Comparison of ENCODE assay signal across 8 cellular contexts in the genomic region with DNA sequence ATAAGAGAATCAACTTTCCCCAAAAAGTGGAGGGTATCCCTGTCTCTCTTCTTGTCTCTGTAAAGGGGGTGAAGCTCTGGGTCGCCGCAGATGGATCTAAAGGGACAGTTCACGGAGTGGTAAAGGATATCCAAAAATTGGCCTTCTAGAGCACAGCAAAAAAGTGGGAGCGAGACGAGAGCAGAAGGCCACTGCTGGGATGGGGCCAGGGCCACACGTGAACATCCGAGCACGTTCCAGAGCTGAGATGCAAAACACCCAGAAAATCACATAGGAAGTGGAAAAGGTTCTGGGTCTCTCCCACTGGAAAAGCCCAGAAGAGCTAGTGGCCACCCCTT. TPM values are rescaled to one million over a fixed set of nuclear protein-coding genes. Genes with fewer than 3 reads are reported as not detected.
DNase-seq lines count a peak whose midpoint lies in the region; ATAC-seq and TF ChIP-seq lines count a peak whose summit lies in the region.

No MANE protein-coding gene starts in this region.

- H3K4me3 Mint-ChIP-seq in CD4-positive, alpha-beta memory T cell, result peak overlapping the region; percentile 78 to 95 (median 86)

- H2AFZ ChIP-seq in osteoblast (ENCODE audit: low read length), result no peak overlapping the region

- intact Hi-C loops in CD4-positive, alpha-beta memory T cell (cut with micrococcal nuclease), result loop anchor here (2.0 to 10.0 kb wide), 3 partner anchors 419 to 969 kb away; a partner anchor contains a TSS

- H3K4me2 ChIP-seq in osteoblast (ENCODE audit: insufficient read depth, low read length), result peak overlapping the region; percentile 87

- H3K36me3 Mint-ChIP-seq in CD4-positive, alpha-beta memory T cell, result peaks cover 6 to 12% of the 10 kb centered on the region in 2 donors

- TF ChIP-seq CTCF in Peyer's patch (IDR thresholded peaks at IDR 0.05), result no peak
- no peak for TF ChIP-seq CTCF in osteoblast (IDR thresholded peaks at IDR 0.05; ENCODE audit: extremely low read depth, low read depth, low read length)

- H3K4me3 ChIP-seq in CD4-positive, alpha-beta memory T cell (ENCODE audit: low read length in 2 of 2), result peak overlapping the region; percentile 19 to 81
- H3K4me3 ChIP-seq in Peyer's patch (peak overlapping the region; percentile 87 to 99 (median 94)), esophagus (ENCODE audit: low read depth in 1 of 2, low read length in 2 of 2) (peak overlapping the region; percentile 58 to 72), osteoblast (ENCODE audit: insufficient read depth, low read length) (peak overlapping the region; percentile 95)

- H3K27me3 ChIP-seq in CD4-positive, alpha-beta memory T cell (ENCODE audit: insufficient read depth, low read length), result no peaks in the 10 kb centered on the region
- H3K27me3 ChIP-seq in Peyer's patch, result no peaks in the 10 kb centered on the region
- H3K27me3 ChIP-seq in esophagus (ENCODE audit: control insufficient read depth in 1 of 2, insufficient read depth in 2 of 2, low read length in 2 of 2), result no peaks in the 10 kb centered on the region
- H3K27me3 ChIP-seq in osteoblast (ENCODE audit: insufficient read depth, low read length), result no peaks in the 10 kb centered on the region

- H3K27ac Mint-ChIP-seq in CD4-positive, alpha-beta memory T cell, result peak overlapping the region; percentile 3 to 95 (median 91)

- no peaks in the 10 kb centered on the region for H3K27me3 Mint-ChIP-seq in CD4-positive, alpha-beta memory T cell

- no peaks in the 10 kb centered on the region for H3K9me3 ChIP-seq in CD4-positive, alpha-beta memory T cell (ENCODE audit: control insufficient read depth in 1 of 2, low read length in 2 of 2)
- H3K9me3 ChIP-seq in Peyer's patch (no peaks in the 10 kb centered on the region), esophagus (ENCODE audit: control insufficient read depth in 2 of 2, insufficient read depth in 1 of 2, low read depth in 1 of 2, low read length in 1 of 2) (no peaks in the 10 kb centered on the region), osteoblast (ENCODE audit: low read depth, low read length) (no peaks in the 10 kb centered on the region)

- POLR2A ChIA-PET in CD4-positive, alpha-beta memory T cell (lab: Charles Lee; ENCODE audit: partially characterized antibody), result interaction anchor here (0.6 to 4.0 kb wide), 9 partner anchors 10 to 395 kb away, joined by 3 to 22 read pairs (median 5); a partner anchor contains a TSS

- DNase-seq in CD4-positive, alpha-beta memory T cell, result no peak
- DNase-seq in Peyer's patch (no peak), osteoblast (ENCODE audit: insufficient read length, low spot score, missing footprints) (no peak), NCI-H2196 (lab: John Stamatoyannopoulos, UW; ENCODE audit: unreplicated experiment) (no peak), NCI-H146 treated with DMSO at 0.1 percent for 48 hours (lab: John Stamatoyannopoulos, UW; ENCODE audit: unreplicated experiment) (no peak)
- DNase-seq in stimulated activated CD4-positive, alpha-beta T cell treated with anti-CD3 and anti-CD28 coated beads, Interleukin-2, amount 100 ng/mL, for 24 hours, result no peak

- peak overlapping the region; percentile 63 for H3K27ac ChIP-seq in CD4-positive, alpha-beta memory T cell (ENCODE audit: low read depth, low read length)
- H3K27ac ChIP-seq in Peyer's patch (peak overlapping the region; percentile 52 to 97 (median 95)), esophagus (ENCODE audit: low read depth in 2 of 2, low read length in 1 of 2) (peak overlapping the region; percentile 65 to 76), osteoblast (ENCODE audit: low read depth, low read length) (peak overlapping the region; percentile 96)

- WGBS in esophagus, 2 donors, result 42 to 51% methylated on average over 8 of the region's 8 CpGs

- H3K4me1 Mint-ChIP-seq in CD4-positive, alpha-beta memory T cell, result peaks cover 35 to 68% (median 46%) of the 10 kb centered on the region in 4 donors

- no peaks in the 10 kb centered on the region for H3K9me3 Mint-ChIP-seq in CD4-positive, alpha-beta memory T cell

- CTCF ChIA-PET in CD4-positive, alpha-beta memory T cell (lab: Charles Lee; ENCODE audit: partially characterized antibody), result interaction anchor here (0.8 to 3.2 kb wide), 11 partner anchors 16 to 293 kb away, joined by 3 to 13 read pairs (median 4); a partner anchor contains a TSS

- no peak for TF ChIP-seq POLR2A in Peyer's patch (IDR thresholded peaks at IDR 0.05)

- H3K36me3 ChIP-seq in CD4-positive, alpha-beta memory T cell (ENCODE audit: insufficient read depth, low read length), result no peaks in the 10 kb centered on the region
- H3K36me3 ChIP-seq in Peyer's patch (no peaks in the 10 kb centered on the region), esophagus (ENCODE audit: control insufficient read depth in 2 of 2, insufficient read depth in 2 of 2, low read length in 1 of 2) (no peaks in the 10 kb centered on the region), osteoblast (ENCODE audit: insufficient read depth, low read length) (peaks cover 34% of the 10 kb centered on the region)

- peaks cover 46% of the 10 kb centered on the region for H3K4me1 ChIP-seq in CD4-positive, alpha-beta memory T cell (ENCODE audit: insufficient read depth, low read length)
- H3K4me1 ChIP-seq in Peyer's patch, result peaks cover 0 to 35% (median 14%) of the 10 kb centered on the region in 4 donors
- H3K4me1 ChIP-seq in esophagus (ENCODE audit: control insufficient read depth in 2 of 2, insufficient read depth in 2 of 2, low read length in 1 of 2), result peaks cover 0 to 4% of the 10 kb centered on the region in 2 donors
- H3K4me1 ChIP-seq in osteoblast (ENCODE audit: insufficient read depth, low read length), result peaks cover 47% of the 10 kb centered on the region

- peaks cover 19% of the 10 kb centered on the region for H4K20me1 ChIP-seq in osteoblast (ENCODE audit: insufficient read depth, low read length)

- H3K79me2 ChIP-seq in osteoblast (ENCODE audit: insufficient read depth, low read length), result peaks cover 58% of the 10 kb centered on the region

- no peak for ATAC-seq in HG03432 (IDR thresholded peaks at IDR 0.05; ENCODE audit: unreplicated experiment)

RNA-seq across cellular contexts. Expression of a gene that starts 0.8 kb away (rescaled TPM):
- total RNA-seq in CD4-positive, alpha-beta memory T cell, result 10 to 100 TPM; 10.7 to 11.3 TPM
- polyA plus RNA-seq in CD4-positive, alpha-beta memory T cell, result 1 to 10 TPM; 2.7 to 4.3 TPM
- total RNA-seq in Peyer's patch (10 to 100 TPM in 3 of 4 donors, 1 to 10 TPM in 1; 8.3 to 17.7 (median 14.7) TPM), osteoblast (129 and 155 TPM in 2 replicates)
- 1 to 10 TPM; 1.0 to 1.8 TPM for polyA plus RNA-seq in esophagus
